ENCODE assay signal across 13 cellular contexts in the genomic region with DNA sequence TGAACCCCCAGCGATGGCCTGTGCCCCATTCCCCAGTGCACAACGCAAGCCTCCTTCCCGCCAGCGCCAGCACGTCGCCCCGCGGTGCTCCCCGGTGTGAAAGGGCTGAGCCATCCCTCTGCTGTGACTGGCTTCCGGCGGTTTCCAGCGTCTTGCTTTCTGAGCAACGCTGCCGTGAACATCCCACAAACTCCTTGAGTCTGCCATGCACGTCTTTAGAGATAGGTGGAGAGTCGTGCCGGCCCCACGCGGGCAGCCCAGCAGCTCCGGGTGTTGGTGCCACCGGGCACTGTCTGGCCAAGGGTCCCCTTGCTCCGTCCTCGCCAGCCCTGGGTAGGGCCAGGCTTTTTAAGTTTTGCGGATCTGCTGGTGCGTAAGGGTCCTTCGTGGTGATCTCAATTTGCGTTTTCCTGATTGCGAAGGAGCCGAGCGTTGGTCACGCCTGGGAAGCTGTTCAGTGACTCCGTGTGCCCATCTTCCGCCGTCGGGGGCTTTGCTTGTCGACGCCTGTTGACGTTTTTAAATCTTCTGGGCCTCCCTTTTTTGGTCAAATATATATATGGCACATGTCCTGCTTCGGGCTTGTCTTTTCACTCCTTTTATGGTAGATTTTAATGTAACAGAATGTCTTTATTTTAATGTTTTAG.
DNase-seq lines count a peak whose midpoint lies in the region; ATAC-seq, FAIRE-seq and TF ChIP-seq lines count a peak whose summit lies in the region.
"Had no signal": no experiment of that assay in that cellular context is flagged by ENCODE, and none has a peak within 500 bp of the region (broad histone marks: within the 10 kb centered on the region; RNA-seq: fewer than 3 reads in every experiment).

No MANE protein-coding gene starts in this region.

- H3K27ac ChIP-seq in keratinocyte (ENCODE audit: control insufficient read depth, insufficient read depth, low read length), result no peak overlapping the region
- no peak overlapping the region for H3K27ac ChIP-seq in endodermal cell (ENCODE audit: low read depth, low read length)
- H3K27ac ChIP-seq: 22Rv1, esophagus squamous epithelium, Peyer's patch had no signal

- H3K9ac ChIP-seq in keratinocyte (ENCODE audit: control insufficient read depth, extremely low read depth, insufficient read depth, low read length) (no peak overlapping the region), endodermal cell (ENCODE audit: extremely low read depth, low read length, poor library complexity, severe bottlenecking) (no peak overlapping the region)

- no peak for FAIRE-seq in keratinocyte (lab: Jason Lieb, UNC)

- H4K20me1 ChIP-seq in keratinocyte (ENCODE audit: control insufficient read depth, extremely low read depth, insufficient read depth, low read length), result no peaks in the 10 kb centered on the region

- no peaks in the 10 kb centered on the region for H3K79me2 ChIP-seq in keratinocyte (ENCODE audit: control insufficient read depth, insufficient read depth, low read length)

- H3K36me3 ChIP-seq in keratinocyte (ENCODE audit: control insufficient read depth in 2 of 2, extremely low read depth in 1 of 2, insufficient read depth in 2 of 2, low read length in 2 of 2) (no peaks in the 10 kb centered on the region), endodermal cell (ENCODE audit: control insufficient read depth, insufficient read depth, low read length) (no peaks in the 10 kb centered on the region)
- H3K36me3 ChIP-seq: esophagus squamous epithelium, Peyer's patch had no signal

- no peaks in the 10 kb centered on the region for H3K9me1 ChIP-seq in keratinocyte (ENCODE audit: control insufficient read depth, extremely low read depth, insufficient read depth, low read length)

- H3K4me3 Mint-ChIP-seq in activated T-cell treated with anti-CD3 and anti-CD28 coated beads, Interleukin-2, amount 50 U/mL, for 24 hours, result peak overlapping the region; percentile 45
- H3K4me3 Mint-ChIP-seq in endodermal cell, result no peak overlapping the region

- no peaks in the 10 kb centered on the region for H3K36me3 Mint-ChIP-seq in activated T-cell treated with anti-CD3 and anti-CD28 coated beads, Interleukin-2, amount 50 U/mL, for 24 hours (ENCODE audit: low read depth)
- no peaks in the 10 kb centered on the region for H3K36me3 Mint-ChIP-seq in endodermal cell (ENCODE audit: low read depth)
- H3K36me3 Mint-ChIP-seq: brain had no signal

- DNase-seq in NCI-H2227 (lab: John Stamatoyannopoulos, UW; ENCODE audit: unreplicated experiment) (peak; percentile 3), NCI-H2227 treated with DMSO at 0.1 percent for 48 hours (lab: John Stamatoyannopoulos, UW) (no peak), keratinocyte (ENCODE audit: low read depth, low spot score) (no peak), C1 segment of cervical spinal cord (lab: John Stamatoyannopoulos, UW) (no peak), endodermal cell (no peak)
- peak; percentile 66 for DNase-seq in activated T-cell treated with anti-CD3 and anti-CD28 coated beads, Interleukin-2, amount 50 U/mL, for 24 hours
- peak; percentile 27 for DNase-seq in stimulated activated CD8-positive, alpha-beta memory T cell treated with anti-CD3 and anti-CD28 coated beads, Interleukin-7, amount 100 ng/mL, for 24 hours (ENCODE audit: low read depth)
- DNase-seq: esophagus squamous epithelium, NCI-H1930 had no signal

- WGBS in endodermal cell (ENCODE audit: insufficient coverage in 1 of 2, insufficient read length in 1 of 2), 2 experiments, result 77 to 86% methylated on average over 22 to 39 of the region's 39 CpGs

- no peak overlapping the region for H3K4me3 ChIP-seq in keratinocyte (ENCODE audit: control insufficient read depth in 2 of 3, extremely low read depth in 1 of 3, insufficient read depth in 2 of 3, low read depth in 1 of 3, low read length in 3 of 3)
- no peak overlapping the region for H3K4me3 ChIP-seq in endodermal cell (ENCODE audit: low read length)
- H3K4me3 ChIP-seq: Peyer's patch had no signal

- peak overlapping the region; percentile 69 for H3K27ac Mint-ChIP-seq in activated T-cell treated with anti-CD3 and anti-CD28 coated beads, Interleukin-2, amount 50 U/mL, for 24 hours
- no peak overlapping the region for H3K27ac Mint-ChIP-seq in endodermal cell

- H3K27me3 Mint-ChIP-seq in activated T-cell treated with anti-CD3 and anti-CD28 coated beads, Interleukin-2, amount 50 U/mL, for 24 hours, result no peaks in the 10 kb centered on the region
- H3K27me3 Mint-ChIP-seq in endodermal cell (ENCODE audit: insufficient read depth), result peaks cover 2% of the 10 kb centered on the region

- H3K4me1 Mint-ChIP-seq in activated T-cell treated with anti-CD3 and anti-CD28 coated beads, Interleukin-2, amount 50 U/mL, for 24 hours (ENCODE audit: low read depth), result peaks cover 50% of the 10 kb centered on the region
- H3K4me1 Mint-ChIP-seq in endodermal cell, result peaks cover 6% of the 10 kb centered on the region

- dilution Hi-C loops in keratinocyte (cut with MboI; ENCODE audit: extremely low pct_ligation_motif_present, low sequenced_read_pairs), result no loop called here

- no peaks in the 10 kb centered on the region for H3K9me3 ChIP-seq in keratinocyte (ENCODE audit: control insufficient read depth, low read depth, low read length)
- H3K9me3 ChIP-seq in endodermal cell (ENCODE audit: control insufficient read depth, low read length), result no peaks in the 10 kb centered on the region
- H3K9me3 ChIP-seq: Peyer's patch had no signal

- no peaks in the 10 kb centered on the region for H3K27me3 ChIP-seq in keratinocyte (ENCODE audit: control insufficient read depth, extremely low read depth, insufficient read depth, low read length)
- no peaks in the 10 kb centered on the region for H3K27me3 ChIP-seq in endodermal cell (ENCODE audit: control insufficient read depth, insufficient read depth, low read length, poor library complexity, severe bottlenecking)
- H3K27me3 ChIP-seq: Peyer's patch had no signal

- ATAC-seq in HG03175 (IDR thresholded peaks at IDR 0.05; ENCODE audit: unreplicated experiment), result no peak

- peak overlapping the region; percentile 69 for H3K4me2 ChIP-seq in keratinocyte (ENCODE audit: control insufficient read depth, extremely low read depth, insufficient read depth, low read depth, low read length)

- no peak for TF ChIP-seq CTCF in keratinocyte (optimal IDR thresholded peaks at IDR 0.05 in 1 of 3, IDR thresholded peaks at IDR 0.05 in 1 of 3, conservative IDR thresholded peaks at IDR 0.05 in 1 of 3; ENCODE audit: extremely low read depth in 1 of 3, insufficient read depth in 2 of 3, low read length in 3 of 3)
- TF ChIP-seq CTCF in endodermal cell (conservative IDR thresholded peaks at IDR 0.05), result no peak

- H3K4me1 ChIP-seq in keratinocyte (ENCODE audit: control insufficient read depth, extremely low read depth, insufficient read depth, low read length), result peaks cover 34% of the 10 kb centered on the region
- no peaks in the 10 kb centered on the region for H3K4me1 ChIP-seq in endodermal cell (ENCODE audit: control insufficient read depth, insufficient read depth, low read length)

- H3K9me3 Mint-ChIP-seq in activated T-cell treated with anti-CD3 and anti-CD28 coated beads, Interleukin-2, amount 50 U/mL, for 24 hours, result no peaks in the 10 kb centered on the region
- H3K9me3 Mint-ChIP-seq in endodermal cell, result peaks cover 3% of the 10 kb centered on the region

- H2AFZ ChIP-seq in keratinocyte (ENCODE audit: control insufficient read depth, low read length), result peak overlapping the region; percentile 73

Comparison
In these comparisons a context has a peak if more than half of its experiments do, and no peak if none do; other contexts are left out.
1. DNase-seq: peak in NCI-H2227 (single experiment), activated T-cell treated with anti-CD3 and anti-CD28 coated beads, Interleukin-2, amount 50 U/mL, for 24 hours (single experiment) and stimulated activated CD8-positive, alpha-beta memory T cell treated with anti-CD3 and anti-CD28 coated beads, Interleukin-7, amount 100 ng/mL, for 24 hours (single experiment); none in NCI-H2227 treated with DMSO at 0.1 percent for 48 hours (single experiment), keratinocyte (single experiment), C1 segment of cervical spinal cord (0 of 14) and endodermal cell (single experiment).